7 cellular contexts compared by ENCODE assay signal in genomic region chr17:47970725-47971511, GRCh38. TPM values are rescaled to one million over a fixed set of nuclear protein-coding genes. Genes with fewer than 3 reads are reported as not detected.
DNase-seq lines count a peak whose midpoint lies in the region; ATAC-seq and TF ChIP-seq lines count a peak whose summit lies in the region.

A gene with protein sequence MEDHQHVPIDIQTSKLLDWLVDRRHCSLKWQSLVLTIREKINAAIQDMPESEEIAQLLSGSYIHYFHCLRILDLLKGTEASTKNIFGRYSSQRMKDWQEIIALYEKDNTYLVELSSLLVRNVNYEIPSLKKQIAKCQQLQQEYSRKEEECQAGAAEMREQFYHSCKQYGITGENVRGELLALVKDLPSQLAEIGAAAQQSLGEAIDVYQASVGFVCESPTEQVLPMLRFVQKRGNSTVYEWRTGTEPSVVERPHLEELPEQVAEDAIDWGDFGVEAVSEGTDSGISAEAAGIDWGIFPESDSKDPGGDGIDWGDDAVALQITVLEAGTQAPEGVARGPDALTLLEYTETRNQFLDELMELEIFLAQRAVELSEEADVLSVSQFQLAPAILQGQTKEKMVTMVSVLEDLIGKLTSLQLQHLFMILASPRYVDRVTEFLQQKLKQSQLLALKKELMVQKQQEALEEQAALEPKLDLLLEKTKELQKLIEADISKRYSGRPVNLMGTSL (plus strand): TSS chr17:47971113. CDS start chr17:47971147, 34 bp downstream.

- DNase-seq in NCI-H1930 (lab: John Stamatoyannopoulos, UW) (peak; percentile 98 to 99), T-helper 22 cell (ENCODE audit: low read depth) (peak; percentile 97), astrocyte of the cerebellum (ENCODE audit: low read depth) (peak; percentile 98), hepatic stellate cell (ENCODE audit: low spot score) (peak; percentile 98), renal cortical epithelial cell (ENCODE audit: low read depth) (peak; percentile 95)

- TF ChIP-seq CTCF in astrocyte of the cerebellum (IDR thresholded peaks at IDR 0.05; ENCODE audit: low read depth, low read length, missing control alignments): peak; percentile 94

- ATAC-seq in GM18499 (IDR thresholded peaks at IDR 0.05; ENCODE audit: insufficient read depth, unreplicated experiment): peak; percentile 85
- peak; percentile 95 for ATAC-seq in HG02970 (IDR thresholded peaks at IDR 0.05; ENCODE audit: low FRiP score, unreplicated experiment)

- peak within 1 kb of the TSS; percentile 92 for H3K4me3 ChIP-seq in astrocyte of the cerebellum (ENCODE audit: low read depth, low read length)

- in situ Hi-C loops in astrocyte of the cerebellum (cut with HindIII; ENCODE audit: low sequenced_read_pairs): no loop called here

RNA-seq across cellular contexts. Expression of the gene that starts here (rescaled TPM):
- total RNA-seq in renal cortical epithelial cell: 50.7 and 66.2 TPM in 2 replicates

Comparison
In these comparisons a context has a peak if more than half of its experiments do, and no peak if none do; other contexts are left out.
1. Peak in every context shown above with its lines: DNase-seq, ATAC-seq and H3K4me3 ChIP-seq.